In genomic region chr3:180176059-180176458, GRCh38 we compare ENCODE assay signal across 1 cellular context.
TF ChIP-seq lines count a peak whose summit lies in the region.

No MANE protein-coding gene starts in this region.

TF ChIP-seq in GM12878, 131 proteins besides CTCF, POLR2A, EP300 and RAD21 (continued from another document):
- no peak for TF ChIP-seq ZNF687 (IDR thresholded peaks at IDR 0.05)
